Comparison of ENCODE assay signal across 8 cellular contexts in the genomic region with DNA sequence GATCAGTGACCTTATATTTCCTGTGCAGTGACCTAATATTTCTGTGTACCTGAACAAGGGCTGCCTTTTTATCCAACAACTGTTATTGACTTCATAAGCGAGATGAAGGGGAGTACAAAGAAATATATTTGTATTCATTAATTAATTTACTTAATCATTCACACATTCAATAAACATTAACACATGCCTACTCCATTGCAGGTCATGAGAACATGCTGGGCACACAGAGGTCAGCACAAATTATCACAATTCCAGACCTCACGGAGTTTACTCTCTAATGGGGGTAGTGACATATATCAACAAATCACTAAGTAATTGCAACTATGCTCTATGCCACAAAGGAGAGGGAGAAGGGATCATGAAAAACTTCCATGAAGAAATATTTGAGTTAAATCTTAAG.
"Had no signal": no experiment of that assay in that cellular context is flagged by ENCODE, and none has a peak within 500 bp of the region (broad histone marks: within the 10 kb centered on the region; RNA-seq: fewer than 3 reads in every experiment).

No MANE protein-coding gene starts in this region.

- H3K9ac ChIP-seq: KMS-11 had no signal

- ATAC-seq: HepG2, K562 had no signal

- H3K36me3 Mint-ChIP-seq: IgD-negative memory B cell had no signal

- H3K4me3 Mint-ChIP-seq: IgD-negative memory B cell had no signal

- H3K4me1 Mint-ChIP-seq: IgD-negative memory B cell had no signal

- H3K27ac ChIP-seq: HL-60, KMS-11 had no signal

- H3K4me3 ChIP-seq: K562 had no signal

- DNase-seq: IMR-90, KBM-7, KG1 had no signal

- H3K27ac Mint-ChIP-seq: IgD-negative memory B cell had no signal

- H3K27me3 Mint-ChIP-seq: IgD-negative memory B cell had no signal

- H3K4me2 ChIP-seq: KMS-11 had no signal
